In the genomic region with DNA sequence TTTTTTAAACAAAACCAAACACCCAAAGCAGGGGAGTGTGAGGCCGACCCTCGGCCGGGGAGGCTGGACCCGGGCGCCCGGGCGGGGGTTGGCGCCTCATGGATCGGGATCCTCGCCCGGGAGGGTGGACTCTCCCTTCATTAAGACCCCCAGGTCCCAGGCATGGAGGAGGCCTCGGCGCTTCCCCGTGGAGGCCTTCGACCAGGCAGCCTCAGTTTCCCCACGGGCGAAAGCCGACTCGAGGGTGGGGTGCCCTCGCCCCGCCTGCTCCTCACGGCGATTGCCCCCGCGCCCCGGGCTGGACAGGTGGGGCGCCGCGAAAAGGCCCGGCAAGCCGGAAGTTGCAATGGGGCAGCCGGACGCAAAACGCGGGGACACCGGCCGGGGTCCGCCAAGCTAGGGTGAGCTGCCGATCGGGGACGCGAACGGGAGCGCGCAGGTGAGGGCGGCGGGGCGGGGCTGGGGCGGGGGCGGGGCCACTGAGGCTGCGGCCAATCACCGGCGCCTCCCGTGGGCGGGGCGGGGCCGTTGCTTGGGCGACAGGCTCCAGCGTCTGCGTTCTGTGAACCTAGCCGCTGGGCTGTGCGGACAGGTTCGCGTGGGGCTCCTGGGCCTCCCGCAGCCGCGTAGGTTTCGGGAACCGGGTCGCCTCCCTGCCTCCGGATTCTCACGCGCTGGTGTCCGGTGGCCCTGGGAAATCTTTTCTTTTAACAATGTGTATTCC, we compare ENCODE assay signal across 1 cellular context.
TF ChIP-seq lines count a peak whose summit lies in the region.

No MANE protein-coding gene starts in this region.

TF ChIP-seq in HEK293, 187 proteins besides CTCF, POLR2A, EP300 and RAD21 (continued from another document and continues in another):
- TF ChIP-seq, protein P1, sequence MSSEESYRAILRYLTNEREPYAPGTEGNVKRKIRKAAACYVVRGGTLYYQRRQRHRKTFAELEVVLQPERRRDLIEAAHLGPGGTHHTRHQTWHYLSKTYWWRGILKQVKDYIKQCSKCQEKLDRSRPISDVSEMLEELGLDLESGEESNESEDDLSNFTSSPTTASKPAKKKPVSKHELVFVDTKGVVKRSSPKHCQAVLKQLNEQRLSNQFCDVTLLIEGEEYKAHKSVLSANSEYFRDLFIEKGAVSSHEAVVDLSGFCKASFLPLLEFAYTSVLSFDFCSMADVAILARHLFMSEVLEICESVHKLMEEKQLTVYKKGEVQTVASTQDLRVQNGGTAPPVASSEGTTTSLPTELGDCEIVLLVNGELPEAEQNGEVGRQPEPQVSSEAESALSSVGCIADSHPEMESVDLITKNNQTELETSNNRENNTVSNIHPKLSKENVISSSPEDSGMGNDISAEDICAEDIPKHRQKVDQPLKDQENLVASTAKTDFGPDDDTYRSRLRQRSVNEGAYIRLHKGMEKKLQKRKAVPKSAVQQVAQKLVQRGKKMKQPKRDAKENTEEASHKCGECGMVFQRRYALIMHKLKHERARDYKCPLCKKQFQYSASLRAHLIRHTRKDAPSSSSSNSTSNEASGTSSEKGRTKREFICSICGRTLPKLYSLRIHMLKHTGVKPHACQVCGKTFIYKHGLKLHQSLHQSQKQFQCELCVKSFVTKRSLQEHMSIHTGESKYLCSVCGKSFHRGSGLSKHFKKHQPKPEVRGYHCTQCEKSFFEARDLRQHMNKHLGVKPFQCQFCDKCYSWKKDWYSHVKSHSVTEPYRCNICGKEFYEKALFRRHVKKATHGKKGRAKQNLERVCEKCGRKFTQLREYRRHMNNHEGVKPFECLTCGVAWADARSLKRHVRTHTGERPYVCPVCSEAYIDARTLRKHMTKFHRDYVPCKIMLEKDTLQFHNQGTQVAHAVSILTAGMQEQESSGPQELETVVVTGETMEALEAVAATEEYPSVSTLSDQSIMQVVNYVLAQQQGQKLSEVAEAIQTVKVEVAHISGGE (tag by site-specific recombination; conservative IDR thresholded peaks at IDR 0.05; ENCODE audit: low read depth): peak; percentile 98
- TF ChIP-seq, protein P2, sequence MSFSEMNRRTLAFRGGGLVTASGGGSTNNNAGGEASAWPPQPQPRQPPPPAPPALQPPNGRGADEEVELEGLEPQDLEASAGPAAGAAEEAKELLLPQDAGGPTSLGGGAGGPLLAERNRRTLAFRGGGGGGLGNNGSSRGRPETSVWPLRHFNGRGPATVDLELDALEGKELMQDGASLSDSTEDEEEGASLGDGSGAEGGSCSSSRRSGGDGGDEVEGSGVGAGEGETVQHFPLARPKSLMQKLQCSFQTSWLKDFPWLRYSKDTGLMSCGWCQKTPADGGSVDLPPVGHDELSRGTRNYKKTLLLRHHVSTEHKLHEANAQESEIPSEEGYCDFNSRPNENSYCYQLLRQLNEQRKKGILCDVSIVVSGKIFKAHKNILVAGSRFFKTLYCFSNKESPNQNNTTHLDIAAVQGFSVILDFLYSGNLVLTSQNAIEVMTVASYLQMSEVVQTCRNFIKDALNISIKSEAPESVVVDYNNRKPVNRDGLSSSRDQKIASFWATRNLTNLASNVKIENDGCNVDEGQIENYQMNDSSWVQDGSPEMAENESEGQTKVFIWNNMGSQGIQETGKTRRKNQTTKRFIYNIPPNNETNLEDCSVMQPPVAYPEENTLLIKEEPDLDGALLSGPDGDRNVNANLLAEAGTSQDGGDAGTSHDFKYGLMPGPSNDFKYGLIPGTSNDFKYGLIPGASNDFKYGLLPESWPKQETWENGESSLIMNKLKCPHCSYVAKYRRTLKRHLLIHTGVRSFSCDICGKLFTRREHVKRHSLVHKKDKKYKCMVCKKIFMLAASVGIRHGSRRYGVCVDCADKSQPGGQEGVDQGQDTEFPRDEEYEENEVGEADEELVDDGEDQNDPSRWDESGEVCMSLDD (tag by site-specific recombination; IDR thresholded peaks at IDR 0.05): peak; percentile 95
- TF ChIP-seq ZNF623 (tag by site-specific recombination; IDR thresholded peaks at IDR 0.05) (no peak), ZNF24 (tag by site-specific recombination; IDR thresholded peaks at IDR 0.05) (peak; percentile 45; the same call in 1 of the 2 replicates), ZNF473 (tag by site-specific recombination; IDR thresholded peaks at IDR 0.05) (no peak), KLF8 (tag by site-specific recombination; IDR thresholded peaks at IDR 0.05) (peak; percentile 91), ZNF423 (tag by site-specific recombination; IDR thresholded peaks at IDR 0.05) (no peak), ZNF366 (tag by site-specific recombination; conservative IDR thresholded peaks at IDR 0.05) (no peak), ZNF23 (tag by site-specific recombination; IDR thresholded peaks at IDR 0.05; ENCODE audit: borderline replicate concordance) (no peak), ZIC2 (tag by site-specific recombination; IDR thresholded peaks at IDR 0.05) (no peak; the same call in 1 of the 2 replicates), ZNF169 (tag by site-specific recombination; IDR thresholded peaks at IDR 0.05) (no peak), ZNF311 (tag by site-specific recombination; IDR thresholded peaks at IDR 0.05; ENCODE audit: borderline replicate concordance) (no peak), OVOL3 (tag by site-specific recombination; IDR thresholded peaks at IDR 0.05) (no peak), ZNF792 (tag by site-specific recombination; IDR thresholded peaks at IDR 0.05) (0 out of 2 replicates have a peak, but pooled peaks have one; percentile 18), ZXDB (tag by site-specific recombination; IDR thresholded peaks at IDR 0.05) (peak; percentile 78), ZNF184 (tag by site-specific recombination; IDR thresholded peaks at IDR 0.05) (0 out of 2 replicates have a peak, but pooled peaks have one; percentile 15), ZNF664 (tag by site-specific recombination; IDR thresholded peaks at IDR 0.05) (no peak), ZNF174 (tag by site-specific recombination; IDR thresholded peaks at IDR 0.05) (no peak), HOXD13 (CRISPR knock-in tag; IDR thresholded peaks at IDR 0.05; ENCODE audit: borderline replicate concordance) (no peak), TCF7L2 (IDR thresholded peaks at IDR 0.05; ENCODE audit: borderline replicate concordance, low read depth, low read length) (no peak), ZNF223 (tag by site-specific recombination; IDR thresholded peaks at IDR 0.05) (no peak), ZNF175 (tag by site-specific recombination; IDR thresholded peaks at IDR 0.05) (no peak), ZNF239 (tag by site-specific recombination; IDR thresholded peaks at IDR 0.05) (no peak), ZBTB17 (tag by site-specific recombination; IDR thresholded peaks at IDR 0.05) (peak; percentile 78), REPIN1 (tag by site-specific recombination; IDR thresholded peaks at IDR 0.05; ENCODE audit: low read depth) (no peak), ZFHX2 (tag by site-specific recombination; conservative IDR thresholded peaks at IDR 0.05) (peak; percentile 68; the same call in 1 of the 2 replicates), ZNF266 (tag by site-specific recombination; IDR thresholded peaks at IDR 0.05; ENCODE audit: low read depth) (no peak), ZNF571 (tag by site-specific recombination; IDR thresholded peaks at IDR 0.05) (no peak), ZNF202 (tag by site-specific recombination; IDR thresholded peaks at IDR 0.05; ENCODE audit: borderline replicate concordance) (no peak), ZNF138 (tag by site-specific recombination; IDR thresholded peaks at IDR 0.05; ENCODE audit: borderline replicate concordance) (no peak), SETDB1 (IDR thresholded peaks at IDR 0.05; ENCODE audit: insufficient read length, low read length) (no peak), ZNF2 (tag by site-specific recombination; IDR thresholded peaks at IDR 0.05) (peak; percentile 86), ZNF660 (tag by site-specific recombination; IDR thresholded peaks at IDR 0.05) (peak; percentile 93), YY2 (tag by site-specific recombination; IDR thresholded peaks at IDR 0.05) (no peak), ZNF777 (tag by site-specific recombination; IDR thresholded peaks at IDR 0.05; ENCODE audit: borderline replicate concordance) (no peak), BCL11A (tag by site-specific recombination; IDR thresholded peaks at IDR 0.05; ENCODE audit: low read depth) (no peak), ZNF10 (tag by site-specific recombination; IDR thresholded peaks at IDR 0.05) (no peak), ZNF610 (tag by site-specific recombination; IDR thresholded peaks at IDR 0.05; ENCODE audit: borderline replicate concordance) (peak; percentile 62)
- TF ChIP-seq, protein P3, sequence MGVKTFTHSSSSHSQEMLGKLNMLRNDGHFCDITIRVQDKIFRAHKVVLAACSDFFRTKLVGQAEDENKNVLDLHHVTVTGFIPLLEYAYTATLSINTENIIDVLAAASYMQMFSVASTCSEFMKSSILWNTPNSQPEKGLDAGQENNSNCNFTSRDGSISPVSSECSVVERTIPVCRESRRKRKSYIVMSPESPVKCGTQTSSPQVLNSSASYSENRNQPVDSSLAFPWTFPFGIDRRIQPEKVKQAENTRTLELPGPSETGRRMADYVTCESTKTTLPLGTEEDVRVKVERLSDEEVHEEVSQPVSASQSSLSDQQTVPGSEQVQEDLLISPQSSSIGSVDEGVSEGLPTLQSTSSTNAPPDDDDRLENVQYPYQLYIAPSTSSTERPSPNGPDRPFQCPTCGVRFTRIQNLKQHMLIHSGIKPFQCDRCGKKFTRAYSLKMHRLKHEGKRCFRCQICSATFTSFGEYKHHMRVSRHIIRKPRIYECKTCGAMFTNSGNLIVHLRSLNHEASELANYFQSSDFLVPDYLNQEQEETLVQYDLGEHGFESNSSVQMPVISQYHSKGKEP (tag by site-specific recombination; IDR thresholded peaks at IDR 0.05): peak; percentile 39; the same call in 1 of the 2 replicates
- TF ChIP-seq, protein P4, sequence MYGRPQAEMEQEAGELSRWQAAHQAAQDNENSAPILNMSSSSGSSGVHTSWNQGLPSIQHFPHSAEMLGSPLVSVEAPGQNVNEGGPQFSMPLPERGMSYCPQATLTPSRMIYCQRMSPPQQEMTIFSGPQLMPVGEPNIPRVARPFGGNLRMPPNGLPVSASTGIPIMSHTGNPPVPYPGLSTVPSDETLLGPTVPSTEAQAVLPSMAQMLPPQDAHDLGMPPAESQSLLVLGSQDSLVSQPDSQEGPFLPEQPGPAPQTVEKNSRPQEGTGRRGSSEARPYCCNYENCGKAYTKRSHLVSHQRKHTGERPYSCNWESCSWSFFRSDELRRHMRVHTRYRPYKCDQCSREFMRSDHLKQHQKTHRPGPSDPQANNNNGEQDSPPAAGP (tag by site-specific recombination; IDR thresholded peaks at IDR 0.05): peak; percentile 78
- TF ChIP-seq, protein P5, sequence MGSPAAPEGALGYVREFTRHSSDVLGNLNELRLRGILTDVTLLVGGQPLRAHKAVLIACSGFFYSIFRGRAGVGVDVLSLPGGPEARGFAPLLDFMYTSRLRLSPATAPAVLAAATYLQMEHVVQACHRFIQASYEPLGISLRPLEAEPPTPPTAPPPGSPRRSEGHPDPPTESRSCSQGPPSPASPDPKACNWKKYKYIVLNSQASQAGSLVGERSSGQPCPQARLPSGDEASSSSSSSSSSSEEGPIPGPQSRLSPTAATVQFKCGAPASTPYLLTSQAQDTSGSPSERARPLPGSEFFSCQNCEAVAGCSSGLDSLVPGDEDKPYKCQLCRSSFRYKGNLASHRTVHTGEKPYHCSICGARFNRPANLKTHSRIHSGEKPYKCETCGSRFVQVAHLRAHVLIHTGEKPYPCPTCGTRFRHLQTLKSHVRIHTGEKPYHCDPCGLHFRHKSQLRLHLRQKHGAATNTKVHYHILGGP (tag by site-specific recombination; IDR thresholded peaks at IDR 0.05): no peak
- TF ChIP-seq, protein P6, sequence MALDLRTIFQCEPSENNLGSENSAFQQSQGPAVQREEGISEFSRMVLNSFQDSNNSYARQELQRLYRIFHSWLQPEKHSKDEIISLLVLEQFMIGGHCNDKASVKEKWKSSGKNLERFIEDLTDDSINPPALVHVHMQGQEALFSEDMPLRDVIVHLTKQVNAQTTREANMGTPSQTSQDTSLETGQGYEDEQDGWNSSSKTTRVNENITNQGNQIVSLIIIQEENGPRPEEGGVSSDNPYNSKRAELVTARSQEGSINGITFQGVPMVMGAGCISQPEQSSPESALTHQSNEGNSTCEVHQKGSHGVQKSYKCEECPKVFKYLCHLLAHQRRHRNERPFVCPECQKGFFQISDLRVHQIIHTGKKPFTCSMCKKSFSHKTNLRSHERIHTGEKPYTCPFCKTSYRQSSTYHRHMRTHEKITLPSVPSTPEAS (tag by site-specific recombination; IDR thresholded peaks at IDR 0.05): 0 out of 2 replicates have a peak, but pooled peaks have one; percentile 8
- TF ChIP-seq, protein P7, sequence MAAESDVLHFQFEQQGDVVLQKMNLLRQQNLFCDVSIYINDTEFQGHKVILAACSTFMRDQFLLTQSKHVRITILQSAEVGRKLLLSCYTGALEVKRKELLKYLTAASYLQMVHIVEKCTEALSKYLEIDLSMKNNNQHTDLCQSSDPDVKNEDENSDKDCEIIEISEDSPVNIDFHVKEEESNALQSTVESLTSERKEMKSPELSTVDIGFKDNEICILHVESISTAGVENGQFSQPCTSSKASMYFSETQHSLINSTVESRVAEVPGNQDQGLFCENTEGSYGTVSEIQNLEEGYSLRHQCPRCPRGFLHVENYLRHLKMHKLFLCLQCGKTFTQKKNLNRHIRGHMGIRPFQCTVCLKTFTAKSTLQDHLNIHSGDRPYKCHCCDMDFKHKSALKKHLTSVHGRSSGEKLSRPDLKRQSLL (tag by site-specific recombination; IDR thresholded peaks at IDR 0.05): no peak; the same call in none of the 2 replicates
- TF ChIP-seq, protein P8, sequence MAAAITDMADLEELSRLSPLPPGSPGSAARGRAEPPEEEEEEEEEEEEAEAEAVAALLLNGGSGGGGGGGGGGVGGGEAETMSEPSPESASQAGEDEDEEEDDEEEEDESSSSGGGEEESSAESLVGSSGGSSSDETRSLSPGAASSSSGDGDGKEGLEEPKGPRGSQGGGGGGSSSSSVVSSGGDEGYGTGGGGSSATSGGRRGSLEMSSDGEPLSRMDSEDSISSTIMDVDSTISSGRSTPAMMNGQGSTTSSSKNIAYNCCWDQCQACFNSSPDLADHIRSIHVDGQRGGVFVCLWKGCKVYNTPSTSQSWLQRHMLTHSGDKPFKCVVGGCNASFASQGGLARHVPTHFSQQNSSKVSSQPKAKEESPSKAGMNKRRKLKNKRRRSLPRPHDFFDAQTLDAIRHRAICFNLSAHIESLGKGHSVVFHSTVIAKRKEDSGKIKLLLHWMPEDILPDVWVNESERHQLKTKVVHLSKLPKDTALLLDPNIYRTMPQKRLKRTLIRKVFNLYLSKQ (tag by site-specific recombination; IDR thresholded peaks at IDR 0.05; ENCODE audit: borderline replicate concordance): no peak
- TF ChIP-seq, protein P9, sequence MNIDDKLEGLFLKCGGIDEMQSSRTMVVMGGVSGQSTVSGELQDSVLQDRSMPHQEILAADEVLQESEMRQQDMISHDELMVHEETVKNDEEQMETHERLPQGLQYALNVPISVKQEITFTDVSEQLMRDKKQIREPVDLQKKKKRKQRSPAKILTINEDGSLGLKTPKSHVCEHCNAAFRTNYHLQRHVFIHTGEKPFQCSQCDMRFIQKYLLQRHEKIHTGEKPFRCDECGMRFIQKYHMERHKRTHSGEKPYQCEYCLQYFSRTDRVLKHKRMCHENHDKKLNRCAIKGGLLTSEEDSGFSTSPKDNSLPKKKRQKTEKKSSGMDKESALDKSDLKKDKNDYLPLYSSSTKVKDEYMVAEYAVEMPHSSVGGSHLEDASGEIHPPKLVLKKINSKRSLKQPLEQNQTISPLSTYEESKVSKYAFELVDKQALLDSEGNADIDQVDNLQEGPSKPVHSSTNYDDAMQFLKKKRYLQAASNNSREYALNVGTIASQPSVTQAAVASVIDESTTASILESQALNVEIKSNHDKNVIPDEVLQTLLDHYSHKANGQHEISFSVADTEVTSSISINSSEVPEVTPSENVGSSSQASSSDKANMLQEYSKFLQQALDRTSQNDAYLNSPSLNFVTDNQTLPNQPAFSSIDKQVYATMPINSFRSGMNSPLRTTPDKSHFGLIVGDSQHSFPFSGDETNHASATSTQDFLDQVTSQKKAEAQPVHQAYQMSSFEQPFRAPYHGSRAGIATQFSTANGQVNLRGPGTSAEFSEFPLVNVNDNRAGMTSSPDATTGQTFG (tag by site-specific recombination; IDR thresholded peaks at IDR 0.05; ENCODE audit: borderline replicate concordance): 0 out of 2 replicates have a peak, but pooled peaks have one; percentile 14
